ENCODE assay signal across 1 cellular context in genomic region chrX:119729408-119730201, GRCh38.
TF ChIP-seq lines count a peak whose summit lies in the region.

No MANE protein-coding gene starts in this region.

TF ChIP-seq in HepG2, 621 proteins besides CTCF, POLR2A, EP300 and RAD21:
- TF ChIP-seq ZNF362 (CRISPR knock-in tag; IDR thresholded peaks at IDR 0.05; ENCODE audit: borderline replicate concordance) (no peak), ZSCAN5A (CRISPR knock-in tag; IDR thresholded peaks at IDR 0.05; ENCODE audit: borderline replicate concordance) (no peak), FOXJ3 (CRISPR knock-in tag; IDR thresholded peaks at IDR 0.05; ENCODE audit: borderline replicate concordance) (no peak), ZNF12 (CRISPR knock-in tag; IDR thresholded peaks at IDR 0.05) (no peak), FOXP1 (IDR thresholded peaks at IDR 0.05) (no peak), FOXP1 (CRISPR knock-in tag; IDR thresholded peaks at IDR 0.05) (peak; percentile 7; the same call in 1 of the 2 replicates), FLYWCH1 (CRISPR knock-in tag; IDR thresholded peaks at IDR 0.05) (no peak), ZFP90 (CRISPR knock-in tag; IDR thresholded peaks at IDR 0.05; ENCODE audit: borderline replicate concordance) (no peak), ZNF530 (CRISPR knock-in tag; IDR thresholded peaks at IDR 0.05; ENCODE audit: low read depth) (no peak), HMGXB4 (CRISPR knock-in tag; IDR thresholded peaks at IDR 0.05; ENCODE audit: borderline replicate concordance in 1 of 2, low read depth in 1 of 2) (no peak), ASH2L (IDR thresholded peaks at IDR 0.05; ENCODE audit: insufficient read length, low read depth, low read length) (no peak), RFX1 (IDR thresholded peaks at IDR 0.05) (no peak), ZNF33A (CRISPR knock-in tag; IDR thresholded peaks at IDR 0.05; ENCODE audit: borderline replicate concordance) (no peak), PHF8 (CRISPR knock-in tag; IDR thresholded peaks at IDR 0.05) (no peak), LRRFIP1 (CRISPR knock-in tag; conservative IDR thresholded peaks at IDR 0.05) (no peak), ZZZ3 (CRISPR knock-in tag; IDR thresholded peaks at IDR 0.05; ENCODE audit: borderline replicate concordance) (no peak), ATF7-NPFF (CRISPR knock-in tag; IDR thresholded peaks at IDR 0.05; ENCODE audit: low read depth) (no peak), ZNF264 (CRISPR knock-in tag; IDR thresholded peaks at IDR 0.05) (no peak), TEAD3 (CRISPR knock-in tag; optimal IDR thresholded peaks at IDR 0.05; ENCODE audit: borderline replicate concordance) (no peak), STAG1 (CRISPR knock-in tag; IDR thresholded peaks at IDR 0.05) (peak; percentile 55), ARHGAP35 (CRISPR knock-in tag; IDR thresholded peaks at IDR 0.05; ENCODE audit: borderline replicate concordance) (no peak), FOSL2 (CRISPR knock-in tag; IDR thresholded peaks at IDR 0.05) (0 out of 2 replicates have a peak, but pooled peaks have one; percentile 17), ZFX (CRISPR knock-in tag; IDR thresholded peaks at IDR 0.05; ENCODE audit: low read depth) (no peak), ZNF616 (CRISPR knock-in tag; IDR thresholded peaks at IDR 0.05; ENCODE audit: low read depth) (no peak), TOPORS (CRISPR knock-in tag; IDR thresholded peaks at IDR 0.05) (no peak), AHR (CRISPR knock-in tag; IDR thresholded peaks at IDR 0.05) (no peak), SMC3 (IDR thresholded peaks at IDR 0.05; ENCODE audit: low read length) (peak; percentile 45), FIP1L1 (IDR thresholded peaks at IDR 0.05; ENCODE audit: borderline replicate concordance, insufficient read depth, low read depth, low read length) (no peak), NR2F1 (CRISPR knock-in tag; IDR thresholded peaks at IDR 0.05) (no peak), MIER2 (CRISPR knock-in tag; IDR thresholded peaks at IDR 0.05) (no peak), CEBPB (IDR thresholded peaks at IDR 0.05; ENCODE audit: borderline replicate concordance, low read depth, low read length) (peak; percentile 29; the same call in 1 of the 2 replicates), E2F2 (CRISPR knock-in tag; IDR thresholded peaks at IDR 0.05; ENCODE audit: borderline replicate concordance) (no peak), ZNF720 (CRISPR knock-in tag; IDR thresholded peaks at IDR 0.05) (no peak)
TF ChIP-seq in HepG2: peak in this region for 5.
